ENCODE assay signal across 15 cellular contexts in the genomic region with DNA sequence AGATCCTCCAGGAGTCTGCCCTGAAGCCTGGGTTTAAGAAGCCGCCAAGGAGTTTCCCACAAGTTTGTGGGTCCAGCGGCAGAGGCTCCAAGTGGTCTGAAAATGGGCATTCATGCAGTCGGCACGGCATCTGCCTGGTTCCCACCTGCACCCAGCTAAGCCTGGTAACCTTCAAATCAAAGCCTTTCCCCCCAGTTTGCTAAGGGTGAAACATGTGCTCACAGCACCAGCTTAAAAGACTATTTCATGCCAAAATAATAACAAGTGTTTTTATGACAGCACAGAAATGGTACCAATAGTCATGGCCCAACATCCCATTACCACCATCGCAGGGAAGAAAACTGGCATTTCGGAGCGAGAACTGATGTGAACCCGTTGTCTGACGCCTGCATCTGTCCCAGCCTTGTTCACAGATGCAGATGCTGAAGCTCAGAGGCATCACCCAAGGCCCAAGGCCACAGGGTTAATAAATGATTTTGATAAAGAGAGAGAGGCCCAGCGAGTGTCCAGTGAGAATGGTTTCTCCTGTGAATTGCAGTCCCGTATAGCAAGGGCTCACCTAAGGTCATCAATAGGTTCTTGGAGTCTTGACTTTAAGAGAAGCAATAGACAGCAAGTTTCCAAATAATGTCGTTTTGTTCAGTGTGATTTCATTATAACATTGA.
"Had no signal": no experiment of that assay in that cellular context is flagged by ENCODE, and none has a peak within 500 bp of the region (broad histone marks: within the 10 kb centered on the region; RNA-seq: fewer than 3 reads in every experiment).

No MANE protein-coding gene starts in this region.

- DNase-seq: effector CD8-positive, alpha-beta T cell; gastrocnemius medialis; heart right ventricle; mucosa of descending colon; naive thymus-derived CD8-positive, alpha-beta T cell; psoas muscle; stimulated activated CD4-positive, alpha-beta T cell treated with anti-CD3 and anti-CD28 coated beads, Interleukin-2, amount 100 ng/mL, for 48 hours; stimulated activated naive CD8-positive, alpha-beta T cell treated with anti-CD3 and anti-CD28 coated beads, Interleukin-15, Interleukin-2, amounts not matched to agents 100 U/mL and 50 U/mL, for 24 hours had no signal

- H3K9me3 ChIP-seq: esophagus muscularis mucosa, gastrocnemius medialis, heart right ventricle, mucosa of descending colon, neutrophil, psoas muscle, tibial nerve had no signal

- ATAC-seq: heart right ventricle; left lobe of liver; mucosa of descending colon; naive thymus-derived CD8-positive, alpha-beta T cell; psoas muscle; stimulated activated naive CD8-positive, alpha-beta T cell treated with anti-CD3 and anti-CD28 coated beads, Interleukin-15, Interleukin-2, amounts not matched to agents 100 U/mL and 50 U/mL, for 24 hours had no signal

- H3K36me3 Mint-ChIP-seq: naive thymus-derived CD8-positive, alpha-beta T cell had no signal

- H3K27ac Mint-ChIP-seq: naive thymus-derived CD8-positive, alpha-beta T cell had no signal

- H3K4me3 Mint-ChIP-seq: naive thymus-derived CD8-positive, alpha-beta T cell had no signal

- H3K4me3 ChIP-seq: coronary artery, esophagus muscularis mucosa, gastrocnemius medialis, heart right ventricle, mucosa of descending colon, psoas muscle, smooth muscle cell, tibial nerve had no signal

- H3K27me3 ChIP-seq: esophagus muscularis mucosa, gastrocnemius medialis, heart right ventricle, tibial nerve had no signal

- H3K4me2 ChIP-seq: smooth muscle cell had no signal

- H3K27ac ChIP-seq: coronary artery, epithelial cell of prostate, esophagus muscularis mucosa, gastrocnemius medialis, heart right ventricle, neutrophil, psoas muscle, tibial nerve had no signal

- H3K36me3 ChIP-seq: esophagus muscularis mucosa, gastrocnemius medialis, heart right ventricle, neutrophil, tibial nerve had no signal

- H3K4me1 ChIP-seq: psoas muscle had no signal
